ENCODE assay signal across 1 cellular context in the genomic region with DNA sequence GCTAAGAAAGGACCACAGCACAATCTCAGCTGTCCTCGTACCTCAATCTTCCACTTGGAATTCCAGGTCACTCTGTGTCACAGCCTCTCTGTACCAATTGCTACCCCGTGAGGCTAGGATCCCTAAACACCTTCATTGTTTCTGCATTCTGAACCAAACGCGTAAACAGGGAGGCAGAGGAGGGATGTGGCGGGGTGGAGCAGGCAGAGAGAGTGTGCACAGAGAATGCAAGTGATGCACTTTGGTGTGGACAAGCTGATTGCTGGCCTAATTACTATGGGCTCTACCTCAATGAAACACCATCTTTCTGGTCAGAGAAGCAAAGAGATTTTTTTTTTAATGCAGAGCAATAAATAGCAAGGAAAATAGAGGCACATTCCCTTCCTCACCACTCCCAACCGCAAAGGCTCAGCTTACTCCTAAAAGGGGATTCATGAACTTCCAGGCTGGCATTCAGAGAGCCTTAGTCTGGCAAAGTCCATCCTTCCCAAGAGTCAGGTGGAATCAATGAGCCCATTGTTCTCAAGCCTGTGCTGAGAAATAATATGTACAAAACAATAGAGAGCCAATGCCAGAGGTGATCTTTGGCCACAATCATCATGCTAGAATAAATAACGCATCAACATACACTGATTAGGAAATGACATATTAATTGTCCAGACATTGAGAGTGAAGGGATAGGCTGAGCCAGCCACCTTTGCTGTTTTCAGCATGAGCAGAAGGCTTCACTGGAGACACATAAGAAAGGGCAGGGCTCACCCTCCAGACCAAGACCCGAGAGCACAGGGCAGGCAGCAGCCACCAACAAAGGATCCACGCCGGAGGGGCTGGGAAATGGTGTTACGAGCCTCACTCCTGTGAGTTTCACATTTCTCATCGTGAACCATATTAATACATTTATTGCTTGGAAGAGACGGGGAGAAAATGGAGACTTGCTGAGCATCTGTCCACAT.
TF ChIP-seq lines count a peak whose summit lies in the region.

No MANE protein-coding gene starts in this region.

TF ChIP-seq in WTC11, 78 proteins besides CTCF, POLR2A, EP300 and RAD21 (continued from another document):
- TF ChIP-seq AFF4 (CRISPR knock-in tag; IDR thresholded peaks at IDR 0.05; ENCODE audit: borderline replicate concordance) (no peak), FOXJ3 (CRISPR knock-in tag; IDR thresholded peaks at IDR 0.05; ENCODE audit: borderline replicate concordance) (no peak), TEAD4 (CRISPR knock-in tag; IDR thresholded peaks at IDR 0.05) (no peak), ZNF425 (CRISPR knock-in tag; conservative IDR thresholded peaks at IDR 0.05) (no peak), GTF2I (CRISPR knock-in tag; conservative IDR thresholded peaks at IDR 0.05) (no peak)
- TF ChIP-seq, protein P1, sequence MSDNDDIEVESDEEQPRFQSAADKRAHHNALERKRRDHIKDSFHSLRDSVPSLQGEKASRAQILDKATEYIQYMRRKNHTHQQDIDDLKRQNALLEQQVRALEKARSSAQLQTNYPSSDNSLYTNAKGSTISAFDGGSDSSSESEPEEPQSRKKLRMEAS (CRISPR knock-in tag; IDR thresholded peaks at IDR 0.05), result no peak
